8 cellular contexts compared by ENCODE assay signal in the genomic region with DNA sequence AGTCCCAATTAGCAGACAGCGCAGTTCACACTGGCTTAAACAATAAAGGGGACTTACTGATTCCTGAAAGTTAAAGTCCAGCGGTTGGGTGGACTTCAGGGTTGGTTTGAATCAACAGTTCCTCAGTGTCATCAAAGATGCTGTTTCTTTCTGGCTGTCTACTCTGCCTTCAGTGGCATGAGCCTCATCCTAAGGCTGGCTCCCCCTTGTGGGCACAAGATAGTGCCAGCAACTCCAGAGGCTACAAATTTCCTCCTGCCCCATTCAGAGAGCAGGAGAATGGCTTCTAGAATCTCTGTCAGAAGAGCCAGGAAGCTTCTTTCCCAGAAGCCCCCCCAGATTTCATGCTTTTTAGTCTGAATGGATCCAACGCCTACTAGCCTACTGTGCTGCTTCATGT.
A peak's percentile ranks its signal among the peaks of the same experiment; 100 is the strongest.
DNase-seq lines count a peak whose midpoint lies in the region; ATAC-seq and TF ChIP-seq lines count a peak whose summit lies in the region.

No MANE protein-coding gene starts in this region.

- H3K27me3 Mint-ChIP-seq in memory B cell: no peaks in the 10 kb centered on the region

- no peaks in the 10 kb centered on the region for H3K27me3 ChIP-seq in stomach

- H3K9me3 Mint-ChIP-seq in memory B cell: no peaks in the 10 kb centered on the region

- H3K9me3 ChIP-seq in stomach: no peaks in the 10 kb centered on the region

- WGBS in stomach, 5 donors: 50 to 77% (median 61%) methylated on average over 3 of the region's 3 CpGs

- peaks cover 0 to 4% (median 0%) of the 10 kb centered on the region in 4 donors for H3K4me1 ChIP-seq in stomach

- H3K4me3 ChIP-seq in LNCaP clone FGC (ENCODE audit: low read depth, low read length): no peak overlapping the region
- no peak overlapping the region for H3K4me3 ChIP-seq in stomach

- DNase-seq in NCI-H2227 (lab: John Stamatoyannopoulos, UW; ENCODE audit: unreplicated experiment) (peak; percentile 48), NCI-H2227 treated with DMSO at 0.1 percent for 48 hours (lab: John Stamatoyannopoulos, UW) (no peak), LNCaP clone FGC (ENCODE audit: low read depth) (peak; percentile 6), dermis blood vessel endothelial cell (peak; percentile 73), memory B cell (ENCODE audit: low spot score in 2 of 2) (peak in 1 of 2 donors; percentile 7), stomach (peak; percentile 62)
- DNase-seq in activated CD4-positive, alpha-beta T cell treated with anti-CD3 and anti-CD28 coated beads for 4 hours: peak; percentile 41 to 54

- H3K27ac ChIP-seq in stomach: no peak overlapping the region

- TF ChIP-seq EP300 in stomach (IDR thresholded peaks at IDR 0.05): no peak

- peak; percentile 65 for TF ChIP-seq CTCF in LNCaP clone FGC (IDR thresholded peaks at IDR 0.05; ENCODE audit: control insufficient read depth, extremely low read depth, insufficient read depth)
- peak in 5 of 7 experiments; percentile 5 to 62 (median 24) for TF ChIP-seq CTCF in stomach (IDR thresholded peaks at IDR 0.05)

- no peaks in the 10 kb centered on the region for H3K36me3 Mint-ChIP-seq in memory B cell

- H3K4me1 Mint-ChIP-seq in memory B cell: no peaks in the 10 kb centered on the region

- intact Hi-C loops in stomach (cut with DNase I; ENCODE audit: low total_unique reads): no loop called here

- ATAC-seq in memory B cell (ENCODE audit: low read depth): peak; percentile 52
- ATAC-seq in HG03457 (IDR thresholded peaks at IDR 0.05; ENCODE audit: unreplicated experiment): no peak

- H3K27ac Mint-ChIP-seq in memory B cell: no peak overlapping the region

- H3K4me3 Mint-ChIP-seq in memory B cell: no peak overlapping the region

- TF ChIP-seq POLR2A in stomach (IDR thresholded peaks at IDR 0.05): no peak

- no peaks in the 10 kb centered on the region for H3K36me3 ChIP-seq in stomach
